In the genomic region with DNA sequence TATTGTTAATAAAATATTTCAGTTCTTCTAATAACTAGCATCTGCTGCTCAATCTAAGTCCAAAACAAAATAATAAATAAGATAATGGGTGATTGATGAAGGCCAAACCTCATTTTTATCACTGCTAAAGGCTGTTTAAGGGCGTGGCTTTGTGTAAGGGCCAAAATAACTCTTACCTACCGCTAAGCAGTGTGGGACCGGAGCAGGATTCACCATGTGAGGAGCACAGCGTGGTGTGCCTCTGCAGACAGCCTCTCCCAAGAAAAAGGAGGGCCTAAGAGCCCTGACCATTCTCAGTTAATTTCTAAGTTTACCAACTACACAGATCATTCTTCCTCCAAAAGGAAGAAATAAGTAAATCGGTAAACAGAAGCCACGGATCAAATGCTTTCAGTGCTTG, we compare ENCODE assay signal across 1 cellular context.
TF ChIP-seq lines count a peak whose summit lies in the region.

No MANE protein-coding gene starts in this region.

TF ChIP-seq in GM23338, 12 proteins besides CTCF, POLR2A, EP300 and RAD21 (continued from another document):
- TF ChIP-seq, protein P1, sequence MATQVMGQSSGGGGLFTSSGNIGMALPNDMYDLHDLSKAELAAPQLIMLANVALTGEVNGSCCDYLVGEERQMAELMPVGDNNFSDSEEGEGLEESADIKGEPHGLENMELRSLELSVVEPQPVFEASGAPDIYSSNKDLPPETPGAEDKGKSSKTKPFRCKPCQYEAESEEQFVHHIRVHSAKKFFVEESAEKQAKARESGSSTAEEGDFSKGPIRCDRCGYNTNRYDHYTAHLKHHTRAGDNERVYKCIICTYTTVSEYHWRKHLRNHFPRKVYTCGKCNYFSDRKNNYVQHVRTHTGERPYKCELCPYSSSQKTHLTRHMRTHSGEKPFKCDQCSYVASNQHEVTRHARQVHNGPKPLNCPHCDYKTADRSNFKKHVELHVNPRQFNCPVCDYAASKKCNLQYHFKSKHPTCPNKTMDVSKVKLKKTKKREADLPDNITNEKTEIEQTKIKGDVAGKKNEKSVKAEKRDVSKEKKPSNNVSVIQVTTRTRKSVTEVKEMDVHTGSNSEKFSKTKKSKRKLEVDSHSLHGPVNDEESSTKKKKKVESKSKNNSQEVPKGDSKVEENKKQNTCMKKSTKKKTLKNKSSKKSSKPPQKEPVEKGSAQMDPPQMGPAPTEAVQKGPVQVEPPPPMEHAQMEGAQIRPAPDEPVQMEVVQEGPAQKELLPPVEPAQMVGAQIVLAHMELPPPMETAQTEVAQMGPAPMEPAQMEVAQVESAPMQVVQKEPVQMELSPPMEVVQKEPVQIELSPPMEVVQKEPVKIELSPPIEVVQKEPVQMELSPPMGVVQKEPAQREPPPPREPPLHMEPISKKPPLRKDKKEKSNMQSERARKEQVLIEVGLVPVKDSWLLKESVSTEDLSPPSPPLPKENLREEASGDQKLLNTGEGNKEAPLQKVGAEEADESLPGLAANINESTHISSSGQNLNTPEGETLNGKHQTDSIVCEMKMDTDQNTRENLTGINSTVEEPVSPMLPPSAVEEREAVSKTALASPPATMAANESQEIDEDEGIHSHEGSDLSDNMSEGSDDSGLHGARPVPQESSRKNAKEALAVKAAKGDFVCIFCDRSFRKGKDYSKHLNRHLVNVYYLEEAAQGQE (IDR thresholded peaks at IDR 0.05; ENCODE audit: unreplicated experiment), result no peak
- TF ChIP-seq ZNF462 (CRISPR knock-in tag; IDR thresholded peaks at IDR 0.05), result no peak
- no peak for TF ChIP-seq EZH2phosphoT487 (IDR thresholded peaks at IDR 0.05; ENCODE audit: unreplicated experiment)
- TF ChIP-seq ZNF331 (CRISPR knock-in tag; IDR thresholded peaks at IDR 0.05; ENCODE audit: low read depth), result no peak
- TF ChIP-seq CREB1 (CRISPR knock-in tag; IDR thresholded peaks at IDR 0.05; ENCODE audit: low read depth), result no peak
- TF ChIP-seq, protein P2, sequence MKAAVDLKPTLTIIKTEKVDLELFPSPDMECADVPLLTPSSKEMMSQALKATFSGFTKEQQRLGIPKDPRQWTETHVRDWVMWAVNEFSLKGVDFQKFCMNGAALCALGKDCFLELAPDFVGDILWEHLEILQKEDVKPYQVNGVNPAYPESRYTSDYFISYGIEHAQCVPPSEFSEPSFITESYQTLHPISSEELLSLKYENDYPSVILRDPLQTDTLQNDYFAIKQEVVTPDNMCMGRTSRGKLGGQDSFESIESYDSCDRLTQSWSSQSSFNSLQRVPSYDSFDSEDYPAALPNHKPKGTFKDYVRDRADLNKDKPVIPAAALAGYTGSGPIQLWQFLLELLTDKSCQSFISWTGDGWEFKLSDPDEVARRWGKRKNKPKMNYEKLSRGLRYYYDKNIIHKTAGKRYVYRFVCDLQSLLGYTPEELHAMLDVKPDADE (IDR thresholded peaks at IDR 0.05), result no peak
- TF ChIP-seq NANOG (IDR thresholded peaks at IDR 0.05; ENCODE audit: borderline replicate concordance), result no peak
- TF ChIP-seq STAT1 (IDR thresholded peaks at IDR 0.05; ENCODE audit: unreplicated experiment), result no peak
- no peak for TF ChIP-seq POLR2AphosphoS5 (IDR thresholded peaks at IDR 0.05; ENCODE audit: low read depth)
